In genomic region chr9:34989056-34989945, GRCh38 we compare ENCODE assay signal across 8 cellular contexts. TPM values are rescaled to one million over a fixed set of nuclear protein-coding genes. Genes with fewer than 3 reads are reported as not detected.
A peak's percentile ranks its signal among the peaks of the same experiment; 100 is the strongest.
DNase-seq lines count a peak whose midpoint lies in the region; ATAC-seq and TF ChIP-seq lines count a peak whose summit lies in the region.

Gene DNAJB5, plus strand, starts transcription at chr9:34989745. Its CDS starts 886 bp downstream, at chr9:34990631.

- no peaks in the 10 kb centered on the region for H3K36me3 ChIP-seq in suprapubic skin

- no peak for TF ChIP-seq EP300 in suprapubic skin (IDR thresholded peaks at IDR 0.05)

- H3K27ac ChIP-seq in suprapubic skin = peak within 1 kb of the TSS; percentile 83

- no peaks in the 10 kb centered on the region for H3K36me3 Mint-ChIP-seq in activated naive CD8-positive, alpha-beta T cell

- ATAC-seq in HG02610 (IDR thresholded peaks at IDR 0.05; ENCODE audit: unreplicated experiment) (peak; percentile 90), SK-N-SH treated with all-trans-retinoic acid at 6 μM for 48 hours (peak; percentile 93)

- H3K27me3 Mint-ChIP-seq in activated naive CD8-positive, alpha-beta T cell = no peaks in the 10 kb centered on the region

- peaks cover 67% of the 10 kb centered on the region for H3K4me1 ChIP-seq in suprapubic skin

- no peak for TF ChIP-seq CTCF in GM10248 (IDR thresholded peaks at IDR 0.05; ENCODE audit: control extremely low read depth, extremely low read depth, low read depth, missing control alignments)
- no peak for TF ChIP-seq CTCF in suprapubic skin (IDR thresholded peaks at IDR 0.05)

- POLR2A ChIA-PET in GM10248 (lab: Yijun Ruan, JAX) = interaction anchor here (1.0 kb wide), 1 partner anchor 93 kb away, joined by 5 read pairs; no protein-coding TSS in a partner anchor

- H3K9me3 ChIP-seq in suprapubic skin = no peaks in the 10 kb centered on the region

- H3K27me3 ChIP-seq in suprapubic skin = no peaks in the 10 kb centered on the region

- peak within 1 kb of the TSS; percentile 99 for H3K4me3 Mint-ChIP-seq in activated naive CD8-positive, alpha-beta T cell

- peaks cover 69% of the 10 kb centered on the region for H3K4me1 Mint-ChIP-seq in activated naive CD8-positive, alpha-beta T cell (ENCODE audit: low read depth)

- TF ChIP-seq POLR2A in suprapubic skin (IDR thresholded peaks at IDR 0.05) = peak; percentile 60 to 63

- CTCF ChIA-PET in GM10248 (lab: Yijun Ruan, JAX) = interaction anchor here (0.8 to 7.9 kb wide), 9 partner anchors 9 to 90 kb away, joined by 3 to 48 read pairs (median 4); no protein-coding TSS in a partner anchor

- H3K27ac Mint-ChIP-seq in activated naive CD8-positive, alpha-beta T cell = peak within 1 kb of the TSS; percentile 92

- H3K9me3 Mint-ChIP-seq in activated naive CD8-positive, alpha-beta T cell (ENCODE audit: low read depth) = no peaks in the 10 kb centered on the region

- peak within 1 kb of the TSS; percentile 80 for H3K4me3 ChIP-seq in suprapubic skin

- 0% methylated on average over 18 of the region's 61 CpGs for WGBS in suprapubic skin

- DNase-seq in GM10248 (ENCODE audit: extremely low spot score) = peak; percentile 97
- peak; percentile 100 for DNase-seq in NCI-H1092 (lab: John Stamatoyannopoulos, UW)
- peak; percentile 98 for DNase-seq in glomerular endothelial cell (ENCODE audit: extremely low read depth, low read depth, low spot score)
- DNase-seq in nucleus accumbens (lab: John Stamatoyannopoulos, UW) = peak; percentile 96 to 100 (median 99)
- DNase-seq in suprapubic skin (ENCODE audit: low spot score in 2 of 2) = peak; percentile 99

TF ChIP-seq in SK-N-SH treated with all-trans-retinoic acid at 6 μM for 48 hours, 23 proteins besides CTCF, POLR2A, EP300 and RAD21:
- TF ChIP-seq ZFP3 (CRISPR knock-in tag; IDR thresholded peaks at IDR 0.05) = peak; percentile 38; the same call in 1 of the 2 replicates
- TF ChIP-seq PATZ1 (CRISPR knock-in tag; IDR thresholded peaks at IDR 0.05; ENCODE audit: borderline replicate concordance) = peak; percentile 98; the same call in 1 of the 2 replicates
- TF ChIP-seq ZNF8 (CRISPR knock-in tag; IDR thresholded peaks at IDR 0.05) = no peak
- TF ChIP-seq TSHZ2 (CRISPR knock-in tag; IDR thresholded peaks at IDR 0.05) = no peak
- no peak for TF ChIP-seq BACH2 (CRISPR knock-in tag; IDR thresholded peaks at IDR 0.05; ENCODE audit: borderline replicate concordance)
- no peak for TF ChIP-seq ISL1 (CRISPR knock-in tag; IDR thresholded peaks at IDR 0.05)
- no peak for TF ChIP-seq POU6F1 (CRISPR knock-in tag; IDR thresholded peaks at IDR 0.05; ENCODE audit: borderline replicate concordance, low read depth)
- TF ChIP-seq CSRNP3 (CRISPR knock-in tag; IDR thresholded peaks at IDR 0.05) = no peak
- no peak for TF ChIP-seq SNAI2 (CRISPR knock-in tag; IDR thresholded peaks at IDR 0.05)
- no peak for TF ChIP-seq ZC3H10 (CRISPR knock-in tag; IDR thresholded peaks at IDR 0.05)
- TF ChIP-seq ARNTL (CRISPR knock-in tag; IDR thresholded peaks at IDR 0.05; ENCODE audit: borderline replicate concordance, low read depth) = no peak
- no peak for TF ChIP-seq PPARA (CRISPR knock-in tag; IDR thresholded peaks at IDR 0.05; ENCODE audit: borderline replicate concordance)
- TF ChIP-seq TCF4 (CRISPR knock-in tag; IDR thresholded peaks at IDR 0.05; ENCODE audit: borderline replicate concordance) = no peak
- TF ChIP-seq ZNF565 (CRISPR knock-in tag; conservative IDR thresholded peaks at IDR 0.05; ENCODE audit: low read depth) = no peak
- no peak for TF ChIP-seq ZFP30 (CRISPR knock-in tag; IDR thresholded peaks at IDR 0.05)
- TF ChIP-seq ESRRG (CRISPR knock-in tag; IDR thresholded peaks at IDR 0.05) = no peak
- TF ChIP-seq TOX (CRISPR knock-in tag; IDR thresholded peaks at IDR 0.05; ENCODE audit: borderline replicate concordance) = no peak
- 0 out of 2 replicates have a peak, but pooled peaks have one; percentile 7 for TF ChIP-seq GLIS3 (CRISPR knock-in tag; IDR thresholded peaks at IDR 0.05)
- no peak for TF ChIP-seq ZNF70 (CRISPR knock-in tag; IDR thresholded peaks at IDR 0.05)
- TF ChIP-seq RARB (CRISPR knock-in tag; IDR thresholded peaks at IDR 0.05) = no peak
- no peak for TF ChIP-seq OSR1 (CRISPR knock-in tag; IDR thresholded peaks at IDR 0.05)
- no peak for TF ChIP-seq CREB5 (CRISPR knock-in tag; IDR thresholded peaks at IDR 0.05; ENCODE audit: low read depth)
- TF ChIP-seq CSDC2 (CRISPR knock-in tag; IDR thresholded peaks at IDR 0.05) = no peak

RNA-seq across cellular contexts. Expression of gene DNAJB5, which starts in this region (rescaled TPM):
- total RNA-seq in glomerular endothelial cell (14.1 and 17.6 TPM in 2 replicates), suprapubic skin (1 to 10 TPM in 3 of 4 donors, under 1 TPM in 1; 0.98 to 4.7 (median 1.6) TPM)

Comparison
In these comparisons a context has a peak if more than half of its experiments do, and no peak if none do; other contexts are left out.
1. Peak in every context shown above with its lines: DNase-seq, ATAC-seq, H3K4me3 ChIP-seq and H3K27ac ChIP-seq.